Comparison of ENCODE assay signal across 8 cellular contexts in the genomic region with DNA sequence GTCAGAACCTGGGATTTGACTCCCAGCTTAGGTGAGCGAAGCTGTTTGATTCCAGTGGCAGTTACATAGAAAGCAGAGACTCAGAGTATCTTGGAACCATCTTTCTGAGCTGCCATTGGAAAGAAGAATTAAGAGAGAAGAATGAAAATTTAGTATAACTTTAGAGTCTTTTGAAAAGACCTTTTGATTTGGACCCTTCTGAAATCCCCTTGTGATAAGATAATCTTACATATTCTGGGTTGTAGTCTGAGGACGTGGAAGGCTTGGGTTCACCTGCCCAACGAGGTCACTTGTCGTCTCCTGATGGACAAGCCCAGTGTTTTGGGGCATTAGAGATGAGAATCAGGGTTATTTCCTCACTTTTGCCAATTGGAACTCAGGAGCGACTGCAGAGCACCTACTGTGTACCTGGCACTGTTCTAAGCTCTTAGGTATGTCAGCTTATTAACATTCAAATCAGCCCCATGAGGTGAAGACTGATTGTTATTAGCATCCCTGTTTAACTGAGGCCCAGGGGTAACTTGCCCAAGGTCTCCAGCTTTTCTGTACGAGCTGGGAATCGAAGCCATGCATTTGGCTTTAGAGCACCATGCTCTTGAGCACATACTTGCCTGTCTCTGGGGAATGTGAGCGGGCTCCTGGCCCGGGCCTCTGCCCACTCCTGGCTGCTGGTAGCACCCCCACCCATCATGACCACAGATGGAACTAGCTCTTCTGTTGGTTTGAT. TPM values are rescaled to one million over a fixed set of nuclear protein-coding genes. Genes with fewer than 3 reads are reported as not detected.
DNase-seq lines count a peak whose midpoint lies in the region; ATAC-seq and TF ChIP-seq lines count a peak whose summit lies in the region.

No MANE protein-coding gene starts in this region.

- H3K4me3 Mint-ChIP-seq in H9 (peak overlapping the region; percentile 91 to 94), mesothelial cell of epicardium (no peak overlapping the region)

- H2AK5ac ChIP-seq in H9 (ENCODE audit: insufficient read length, low read length), result no peak overlapping the region

- H2BK20ac ChIP-seq in H9 (ENCODE audit: low read depth, low read length, poor library complexity, severe bottlenecking), result no peak overlapping the region

- peaks cover 31% of the 10 kb centered on the region; the same call in 1 of the 2 replicates for H3K79me2 ChIP-seq in H9 (ENCODE audit: insufficient read depth, low read length)

- no peak overlapping the region for H3K56ac ChIP-seq in H9 (ENCODE audit: insufficient read length, low read depth, low read length)

- no peak overlapping the region for H3K4ac ChIP-seq in H9 (ENCODE audit: low read depth, low read length)

- no peaks in the 10 kb centered on the region; a peak in 1 of 5 replicates for H3K9me3 Mint-ChIP-seq in H9
- peaks cover 0 to 5% of the 10 kb centered on the region in 2 donors for H3K9me3 Mint-ChIP-seq in activated naive CD4-positive, alpha-beta T cell treated with anti-CD3 and anti-CD28 coated beads, Interleukin-2, amount 50 U/mL, for 72 hours
- H3K9me3 Mint-ChIP-seq in mesothelial cell of epicardium, result no peaks in the 10 kb centered on the region

- no peak overlapping the region for H3K14ac ChIP-seq in H9 (ENCODE audit: insufficient read depth, low read length)

- H2BK5ac ChIP-seq in H9 (ENCODE audit: insufficient read length, low read length), result no peak overlapping the region

- no peak overlapping the region for H4K5ac ChIP-seq in H9 (ENCODE audit: insufficient read length, low read depth, low read length)

- peaks cover 21% of the 10 kb centered on the region for H3K4me1 ChIP-seq in H9 (ENCODE audit: insufficient read depth, low read length)

- no peak overlapping the region for H4K8ac ChIP-seq in H9 (replicated peaks; ENCODE audit: insufficient read length, low read depth, low read length)

- WGBS in H9 (ENCODE audit: extremely low coverage, insufficient read length, low lambda C conversion rate), result no CpG with 5 or more reads among the region's 9 CpGs

- DNase-seq in AG10803 (ENCODE audit: low read depth), result peak; percentile 6
- DNase-seq in H9, result peak; percentile 67
- DNase-seq in activated naive CD4-positive, alpha-beta T cell treated with anti-CD3 and anti-CD28 coated beads, Interleukin-2, amount 50 U/mL, for 72 hours (ENCODE audit: low spot score in 2 of 2), result no peak
- DNase-seq in mesothelial cell of epicardium (ENCODE audit: low spot score in 2 of 2, unreplicated experiment in 2 of 2), result no peak
- no peak for DNase-seq in 8988T
- DNase-seq in medulla oblongata (ENCODE audit: extremely low spot score), result no peak

- peak overlapping the region; percentile 100 for H3K4me2 ChIP-seq in H9 (ENCODE audit: insufficient read depth, insufficient read length, low read length)

- no peak overlapping the region for H3K9ac ChIP-seq in H9 (ENCODE audit: extremely low read depth, insufficient read length, low read length)

- H2BK15ac ChIP-seq in H9 (ENCODE audit: low read depth, low read length), result no peak overlapping the region

- no peak overlapping the region for H2AFZ ChIP-seq in H9 (ENCODE audit: low read length)

- H3K18ac ChIP-seq in H9 (ENCODE audit: insufficient read length, low read depth, low read length), result no peak overlapping the region

- no peak overlapping the region; the same call in 1 of the 2 replicates for H3K4me3 ChIP-seq in AG10803 (ENCODE audit: low read length)

- H3K23ac ChIP-seq in H9 (ENCODE audit: insufficient read length, low read depth, low read length), result no peak overlapping the region

- H3K27me3 ChIP-seq in H9 (ENCODE audit: insufficient read depth, low read length), result no peaks in the 10 kb centered on the region

- H3K23me2 ChIP-seq in H9 (ENCODE audit: insufficient read length, low read depth, low read length, poor library complexity, severe bottlenecking), result peaks cover 10% of the 10 kb centered on the region

- no peak for ATAC-seq in activated naive CD4-positive, alpha-beta T cell treated with anti-CD3 and anti-CD28 coated beads, Interleukin-2, amount 50 U/mL, for 72 hours
- ATAC-seq in HG03439 (IDR thresholded peaks at IDR 0.05; ENCODE audit: unreplicated experiment) (no peak), GM18511 (IDR thresholded peaks at IDR 0.05; ENCODE audit: unreplicated experiment) (no peak)

- H2BK12ac ChIP-seq in H9 (ENCODE audit: insufficient read length, low read depth, low read length), result no peak overlapping the region

- H3K36me3 Mint-ChIP-seq in H9 (ENCODE audit: insufficient read depth in 1 of 3, low read depth in 3 of 3), result peaks cover 6 to 32% (median 11%) of the 10 kb centered on the region in 3 experiments; a peak in 5 of 7 replicates
- H3K36me3 Mint-ChIP-seq in activated naive CD4-positive, alpha-beta T cell treated with anti-CD3 and anti-CD28 coated beads, Interleukin-2, amount 50 U/mL, for 72 hours, result peaks cover 11 to 65% of the 10 kb centered on the region in 2 donors
- peaks cover 2% of the 10 kb centered on the region for H3K36me3 Mint-ChIP-seq in mesothelial cell of epicardium

- H3K79me1 ChIP-seq in H9 (ENCODE audit: insufficient read depth, low read depth, low read length, poor library complexity, severe bottlenecking), result peaks cover 11% of the 10 kb centered on the region

- peaks cover 55 to 57% of the 10 kb centered on the region in 2 experiments for H3K4me1 Mint-ChIP-seq in H9
- H3K4me1 Mint-ChIP-seq in mesothelial cell of epicardium, result peaks cover 16% of the 10 kb centered on the region

- H3T11ph ChIP-seq in H9 (ENCODE audit: low read length), result no peak overlapping the region

- no peaks in the 10 kb centered on the region for H3K9me3 ChIP-seq in H9 (ENCODE audit: control insufficient read depth, low read depth, low read length)

- TF ChIP-seq CTCF in AG10803 (conservative IDR thresholded peaks at IDR 0.05; ENCODE audit: low read length) (no peak), H9 (conservative IDR thresholded peaks at IDR 0.05) (0 out of 3 replicates have a peak, but pooled peaks have one; percentile 6), mesothelial cell of epicardium (IDR thresholded peaks at IDR 0.05; ENCODE audit: unreplicated experiment) (peak; percentile 33)

- no peak overlapping the region for H4K91ac ChIP-seq in H9 (ENCODE audit: insufficient read length, low read depth, low read length)

- H3K27ac ChIP-seq in H9 (ENCODE audit: insufficient read length, low read depth, low read length), result peak overlapping the region; percentile 21

- no peaks in the 10 kb centered on the region for H4K20me1 ChIP-seq in H9 (ENCODE audit: control insufficient read depth, insufficient read depth, insufficient read length)

- peak overlapping the region; percentile 88 to 98 (median 97) for H3K27ac Mint-ChIP-seq in H9
- H3K27ac Mint-ChIP-seq in activated naive CD4-positive, alpha-beta T cell treated with anti-CD3 and anti-CD28 coated beads, Interleukin-2, amount 50 U/mL, for 72 hours, result peak overlapping the region; percentile 45 to 82
- H3K27ac Mint-ChIP-seq in mesothelial cell of epicardium, result no peak overlapping the region

- no peak overlapping the region for H2BK120ac ChIP-seq in H9 (ENCODE audit: low read depth, low read length, poor library complexity, severe bottlenecking)

- H3K27me3 Mint-ChIP-seq in H9 (ENCODE audit: low read depth), result peaks cover 2% of the 10 kb centered on the region
- peaks cover 18% of the 10 kb centered on the region for H3K27me3 Mint-ChIP-seq in mesothelial cell of epicardium (ENCODE audit: low read depth)

RNA-seq across cellular contexts. Expression of gene HK2, which starts 2.9 kb away (rescaled TPM):
- 51.3 and 54.3 TPM in 2 replicates for total RNA-seq in H9 (2021)
- 10 to 100 TPM; 18.5 to 84.5 TPM for total RNA-seq in activated naive CD4-positive, alpha-beta T cell treated with anti-CD3 and anti-CD28 coated beads, Interleukin-2, amount 50 U/mL, for 72 hours
- 16.6 to 17.7 TPM (median 16.9 TPM) in 3 replicates for total RNA-seq in mesothelial cell of epicardium

Comparison
In these comparisons a context has a peak if more than half of its experiments do, and no peak if none do; other contexts are left out.
1. DNase-seq: peak in AG10803 (single experiment) and H9 (single experiment); none in activated naive CD4-positive, alpha-beta T cell treated with anti-CD3 and anti-CD28 coated beads, Interleukin-2, amount 50 U/mL, for 72 hours (0 of 2), mesothelial cell of epicardium (0 of 2), 8988T (single experiment) and medulla oblongata (single experiment).